ENCODE assay signal across 17 cellular contexts in the genomic region with DNA sequence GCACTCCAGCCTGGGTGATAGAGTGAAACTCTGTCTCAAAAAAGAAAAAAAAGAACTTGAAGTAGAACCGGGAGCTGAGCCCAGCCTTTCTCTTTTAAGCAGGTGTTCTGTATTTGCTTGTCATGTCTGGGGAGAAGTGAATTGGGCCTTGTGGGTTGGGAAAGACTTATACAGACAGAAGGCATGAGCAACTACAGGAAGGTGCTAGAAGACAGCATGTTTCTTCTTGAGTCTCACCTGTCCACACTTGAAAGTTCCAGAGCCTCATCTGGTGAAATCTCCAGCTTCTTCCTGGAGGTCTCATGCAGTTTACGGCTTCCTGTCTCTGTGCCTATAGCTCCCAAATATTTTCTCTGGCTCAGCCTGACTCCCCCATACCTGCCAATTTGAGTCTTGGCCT. TPM values are rescaled to one million over a fixed set of nuclear protein-coding genes. Genes with fewer than 3 reads are reported as not detected.
DNase-seq lines count a peak whose midpoint lies in the region; ATAC-seq and TF ChIP-seq lines count a peak whose summit lies in the region.
"Had no signal": no experiment of that assay in that cellular context is flagged by ENCODE, and none has a peak within 500 bp of the region (broad histone marks: within the 10 kb centered on the region; RNA-seq: fewer than 3 reads in every experiment).

No MANE protein-coding gene starts in this region.

- H3K9me2 ChIP-seq in HCT116 (ENCODE audit: insufficient read depth): no peaks in the 10 kb centered on the region

- H3K9ac ChIP-seq in HCT116 (ENCODE audit: low read length): no peak overlapping the region

- H3K4me3 Mint-ChIP-seq in CD8-positive, alpha-beta T cell: peak overlapping the region; percentile 11
- peak overlapping the region; percentile 56 for H3K4me3 Mint-ChIP-seq in activated naive CD8-positive, alpha-beta T cell
- peak overlapping the region in 3 of 5 donors; percentile 27 to 57 (median 33) for H3K4me3 Mint-ChIP-seq in immature natural killer cell

- RAD21 ChIA-PET in HCT116 (lab: Charles Lee; ENCODE audit: low non-redundant PET in 1 of 2, low total read pairs in 2 of 2, uncharacterized antibody in 2 of 2, unreplicated experiment in 2 of 2): no interaction called here

- CTCF ChIA-PET in CD8-positive, alpha-beta T cell (lab: Charles Lee): no interaction called here
- CTCF ChIA-PET in HCT116 (lab: Charles Lee): no interaction called here

- POLR2A ChIA-PET in CD8-positive, alpha-beta T cell (lab: Charles Lee): no interaction called here
- POLR2A ChIA-PET in HCT116 (lab: Charles Lee): no interaction called here

- peaks cover 4% of the 10 kb centered on the region for H3K9me3 Mint-ChIP-seq in CD8-positive, alpha-beta T cell
- H3K9me3 Mint-ChIP-seq in activated naive CD8-positive, alpha-beta T cell (ENCODE audit: low read depth): peaks cover 4% of the 10 kb centered on the region
- H3K9me3 Mint-ChIP-seq in immature natural killer cell: peaks cover 0 to 5% (median 0%) of the 10 kb centered on the region in 6 donors

- no peaks in the 10 kb centered on the region for H3K27me3 Mint-ChIP-seq in CD8-positive, alpha-beta T cell (ENCODE audit: low read depth)
- H3K27me3 Mint-ChIP-seq in activated naive CD8-positive, alpha-beta T cell: no peaks in the 10 kb centered on the region
- peaks cover 2 to 5% (median 3%) of the 10 kb centered on the region in 3 donors for H3K27me3 Mint-ChIP-seq in immature natural killer cell (ENCODE audit: low read depth in 3 of 3)

- peaks cover 21% of the 10 kb centered on the region for H3K4me1 Mint-ChIP-seq in CD8-positive, alpha-beta T cell (ENCODE audit: low read depth)
- peaks cover 26% of the 10 kb centered on the region for H3K4me1 Mint-ChIP-seq in activated naive CD8-positive, alpha-beta T cell (ENCODE audit: low read depth)
- H3K4me1 Mint-ChIP-seq in immature natural killer cell: peaks cover 20 to 31% of the 10 kb centered on the region in 2 donors

- ATAC-seq in CD8-positive, alpha-beta T cell: no peak
- ATAC-seq in HCT116: no peak
- ATAC-seq in HG03045 (IDR thresholded peaks at IDR 0.05; ENCODE audit: unreplicated experiment): no peak
- ATAC-seq: HepG2, psoas muscle had no signal

- TF ChIP-seq POLR2A in HCT116 (IDR thresholded peaks at IDR 0.05; ENCODE audit: borderline replicate concordance, extremely low read depth, insufficient read depth, insufficient read length): no peak

- peaks cover 3% of the 10 kb centered on the region; the same call in 1 of the 2 replicates for H4K20me1 ChIP-seq in HCT116 (ENCODE audit: insufficient read depth)

- no peak overlapping the region for H3K4me2 ChIP-seq in HCT116 (ENCODE audit: low read length)

- H2AFZ ChIP-seq in HCT116 (ENCODE audit: low read depth, low read length, poor library complexity, severe bottlenecking): no peak overlapping the region

- no peak overlapping the region for H3K27ac ChIP-seq in CD8-positive, alpha-beta T cell (ENCODE audit: low read depth, low read length)
- 0 out of 2 replicates have a peak overlapping the region, but pooled peaks have one; percentile 10 for H3K27ac ChIP-seq in HCT116 (ENCODE audit: low read depth, low read length)
- H3K27ac ChIP-seq: ascending aorta, BLaER1, psoas muscle had no signal

- no TSS peak for BruUV-seq in HCT116 (replicated peaks; lab: Mats Ljungman, UMichigan)

- H3K27me3 ChIP-seq in CD8-positive, alpha-beta T cell (ENCODE audit: insufficient read depth, low read length): no peaks in the 10 kb centered on the region
- H3K27me3 ChIP-seq in HCT116 (ENCODE audit: insufficient read depth, low read length): no peaks in the 10 kb centered on the region
- H3K27me3 ChIP-seq: ascending aorta, BLaER1 had no signal

- TF ChIP-seq CTCF in CD8-positive, alpha-beta T cell (IDR thresholded peaks at IDR 0.05): no peak
- no peak for TF ChIP-seq CTCF in HCT116 (IDR thresholded peaks at IDR 0.05 in 2 of 3, conservative IDR thresholded peaks at IDR 0.05 in 1 of 3; ENCODE audit: borderline replicate concordance in 1 of 3, insufficient read depth in 1 of 3, low read depth in 2 of 3, low read length in 2 of 3)

- H3K9me3 ChIP-seq in CD8-positive, alpha-beta T cell (ENCODE audit: low read length): peaks cover 3% of the 10 kb centered on the region
- no peaks in the 10 kb centered on the region for H3K9me3 ChIP-seq in HCT116 (ENCODE audit: control insufficient read depth in 1 of 2, insufficient read depth in 1 of 2, low read depth in 1 of 2, low read length in 2 of 2)
- H3K9me3 ChIP-seq: ascending aorta, BLaER1, psoas muscle had no signal

- peaks cover 21% of the 10 kb centered on the region for H3K4me1 ChIP-seq in CD8-positive, alpha-beta T cell (ENCODE audit: insufficient read depth, low read length)
- H3K4me1 ChIP-seq in HCT116 (ENCODE audit: control insufficient read depth in 1 of 2, insufficient read depth in 2 of 2, low read length in 2 of 2): peaks cover 5 to 18% of the 10 kb centered on the region in 2 experiments

- TF ChIP-seq RAD21 in HCT116 (IDR thresholded peaks at IDR 0.05; ENCODE audit: low read depth): no peak

- H3K27ac Mint-ChIP-seq in CD8-positive, alpha-beta T cell: no peak overlapping the region
- H3K27ac Mint-ChIP-seq in activated naive CD8-positive, alpha-beta T cell: no peak overlapping the region
- H3K27ac Mint-ChIP-seq in immature natural killer cell: peak overlapping the region in 1 of 6 donors; percentile 34

- no peak overlapping the region for H3K4me3 ChIP-seq in CD8-positive, alpha-beta T cell (ENCODE audit: low read depth, low read length)
- H3K4me3 ChIP-seq in HCT116 (replicated peaks in 1 of 2; ENCODE audit: low read depth in 1 of 2, low read length in 2 of 2): no peak overlapping the region
- H3K4me3 ChIP-seq: ascending aorta, BLaER1, psoas muscle had no signal

- H3K36me3 Mint-ChIP-seq in CD8-positive, alpha-beta T cell: peaks cover 33% of the 10 kb centered on the region
- no peaks in the 10 kb centered on the region for H3K36me3 Mint-ChIP-seq in activated naive CD8-positive, alpha-beta T cell
- H3K36me3 Mint-ChIP-seq in immature natural killer cell: peaks cover 0 to 4% (median 0%) of the 10 kb centered on the region in 3 donors

- intact Hi-C loops in CD8-positive, alpha-beta T cell (cut with DNase I, micrococcal nuclease): no loop called here
- intact Hi-C loops in HCT116 (cut with micrococcal nuclease): no loop called here

- H3K36me3 ChIP-seq in CD8-positive, alpha-beta T cell (ENCODE audit: insufficient read depth, low read length): peaks cover 18% of the 10 kb centered on the region
- peaks cover 10 to 14% of the 10 kb centered on the region in 2 experiments; a peak in 3 of 4 replicates for H3K36me3 ChIP-seq in HCT116 (ENCODE audit: control insufficient read depth in 1 of 2, insufficient read depth in 2 of 2, low read length in 2 of 2)

- no peak for DNase-seq in CD8-positive, alpha-beta T cell
- DNase-seq in HCT116 (ENCODE audit: low read depth, low spot score) (no peak), immature natural killer cell (no peak), NCI-H1048 (lab: John Stamatoyannopoulos, UW) (no peak)
- DNase-seq in stimulated activated CD4-positive, alpha-beta T cell treated with anti-CD3 and anti-CD28 coated beads, Interleukin-4, amount 100 ng/mL, for 4 hours: no peak
- DNase-seq: DMS153; foreskin fibroblast; NCI-H146; NCI-H345; psoas muscle; small intestine; stimulated activated CD4-positive, alpha-beta T cell treated with anti-CD3 and anti-CD28 coated beads, Interleukin-4, amount 100 ng/mL, for 1 hour had no signal

- peaks cover 61% of the 10 kb centered on the region for H3K79me2 ChIP-seq in HCT116 (ENCODE audit: insufficient read depth, low read length)

TF ChIP-seq in HCT116, 20 proteins besides CTCF, POLR2A, EP300 and RAD21 (continues in another document):
- TF ChIP-seq FOSL1 (IDR thresholded peaks at IDR 0.05; ENCODE audit: low read depth): no peak
- TF ChIP-seq, protein P1, sequence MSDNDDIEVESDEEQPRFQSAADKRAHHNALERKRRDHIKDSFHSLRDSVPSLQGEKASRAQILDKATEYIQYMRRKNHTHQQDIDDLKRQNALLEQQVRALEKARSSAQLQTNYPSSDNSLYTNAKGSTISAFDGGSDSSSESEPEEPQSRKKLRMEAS (IDR thresholded peaks at IDR 0.05): no peak
- no peak for TF ChIP-seq EZH2phosphoT487 (IDR thresholded peaks at IDR 0.05; ENCODE audit: borderline replicate concordance)
- TF ChIP-seq ZNF274 (IDR thresholded peaks at IDR 0.05; ENCODE audit: low read depth, low read length): no peak

RNA-seq across cellular contexts. Expression of a gene that starts 2.5 kb away (rescaled TPM):
- 10 to 100 TPM; 14.7 to 15.7 TPM for total RNA-seq in CD8-positive, alpha-beta T cell
- 98.3 TPM for total RNA-seq in HCT116 (2021; ENCODE audit: unreplicated experiment)
- 48.9 and 51.5 TPM in 2 replicates for polyA plus RNA-seq in HCT116 (2012)
- 10 to 100 TPM; 12.1 to 19.6 (median 18.7) TPM for polyA plus RNA-seq in immature natural killer cell

RNA-seq across cellular contexts. Expression of a gene that starts 25.7 kb away (rescaled TPM):
- total RNA-seq in CD8-positive, alpha-beta T cell: 1 to 10 TPM; 1.2 to 1.8 TPM
- total RNA-seq in HCT116 (2021; ENCODE audit: unreplicated experiment): 30.9 TPM
- 24.5 and 33.0 TPM in 2 replicates for polyA plus RNA-seq in HCT116 (2012)
- polyA plus RNA-seq in immature natural killer cell: 10 to 100 TPM; 12.5 to 18.2 (median 17.3) TPM

RNA-seq across cellular contexts. Expression of a gene that starts 26.0 kb away (rescaled TPM):
- total RNA-seq in CD8-positive, alpha-beta T cell: 10 to 100 TPM; 25.9 to 31.1 TPM
- total RNA-seq in HCT116 (2021; ENCODE audit: unreplicated experiment): 128 TPM
- polyA plus RNA-seq in HCT116 (2012): 58.0 and 71.0 TPM in 2 replicates
- polyA plus RNA-seq in immature natural killer cell: 1 to 10 TPM; 2.2 to 8.8 (median 2.3) TPM

RNA-seq across cellular contexts. Expression of a gene that starts 48.5 kb away (rescaled TPM):
- total RNA-seq in CD8-positive, alpha-beta T cell: 10 to 100 TPM; 54.7 to 57.9 TPM
- 68.8 TPM for total RNA-seq in HCT116 (2021; ENCODE audit: unreplicated experiment)
- polyA plus RNA-seq in HCT116 (2012): 61.0 and 74.0 TPM in 2 replicates
- polyA plus RNA-seq in immature natural killer cell: 10 to 100 TPM; 14.4 to 26.7 (median 22.3) TPM

Comparison
In these comparisons a context has a peak if more than half of its experiments do, and no peak if none do; other contexts are left out.
1. RNA of a gene that starts 25.7 kb away (total RNA-seq): 30.9 TPM in HCT116 (single experiment); 1.2 to 1.8 TPM in CD8-positive, alpha-beta T cell; every median in the first group is over 10 times any median in the second.
2. Peak in every context shown above with its lines, with median percentiles within 50 percentile points of each other: H3K4me3 Mint-ChIP-seq.